16 cellular contexts compared by ENCODE assay signal in genomic region chr5:58842851-58843250, GRCh38.
DNase-seq lines count a peak whose midpoint lies in the region; ATAC-seq and TF ChIP-seq lines count a peak whose summit lies in the region.
"Had no signal": no experiment of that assay in that cellular context is flagged by ENCODE, and none has a peak within 500 bp of the region (broad histone marks: within the 10 kb centered on the region; RNA-seq: fewer than 3 reads in every experiment).

No MANE protein-coding gene starts in this region.

- no peaks in the 10 kb centered on the region for H3K4me1 ChIP-seq in breast epithelium
- no peaks in the 10 kb centered on the region for H3K4me1 ChIP-seq in mammary epithelial cell (ENCODE audit: insufficient read depth, low read length)
- H3K4me1 ChIP-seq in mesendoderm (ENCODE audit: control insufficient read depth, low read depth, low read length), result no peaks in the 10 kb centered on the region

- no peak overlapping the region for H2BK15ac ChIP-seq in mesendoderm (replicated peaks; ENCODE audit: low read depth)

- peaks cover 78% of the 10 kb centered on the region for H3K27me3 Mint-ChIP-seq in MCF 10A (ENCODE audit: insufficient read depth, unreplicated experiment)

- no peak overlapping the region for H2BK5ac ChIP-seq in mesendoderm (ENCODE audit: low read length)

- H3K9ac ChIP-seq in mammary epithelial cell (ENCODE audit: insufficient read depth, low read length) (no peak overlapping the region), mesendoderm (ENCODE audit: low read length) (no peak overlapping the region)

- H3K18ac ChIP-seq in mesendoderm (ENCODE audit: low read length), result no peak overlapping the region

- H4K5ac ChIP-seq in mesendoderm (ENCODE audit: low read length), result no peak overlapping the region

- H3K9me3 Mint-ChIP-seq in MCF 10A (ENCODE audit: unreplicated experiment), result no peaks in the 10 kb centered on the region

- no peaks in the 10 kb centered on the region for H3K79me1 ChIP-seq in mesendoderm (ENCODE audit: low read length)

- BruUV-seq in MCF 10A (replicated peaks; lab: Mats Ljungman, UMichigan), result no TSS peak
- no TSS peak for BruUV-seq in mammary epithelial cell (replicated peaks; lab: Mats Ljungman, UMichigan)

- intact Hi-C loops in MCF 10A (cut with micrococcal nuclease) (no loop called here), breast epithelium (cut with DNase I; ENCODE audit: low total_unique reads) (no loop called here), mammary epithelial cell (cut with micrococcal nuclease) (no loop called here)

- H3K56ac ChIP-seq in mesendoderm (ENCODE audit: low read length), result no peak overlapping the region

- H2BK120ac ChIP-seq in mesendoderm (ENCODE audit: low read depth, low read length), result no peak overlapping the region

- no peak overlapping the region for H2AK5ac ChIP-seq in mesendoderm (ENCODE audit: low read length)

- H3K27me3 ChIP-seq in breast epithelium (no peaks in the 10 kb centered on the region), mammary epithelial cell (ENCODE audit: insufficient read depth, low read length) (peaks cover 7% of the 10 kb centered on the region), mesendoderm (ENCODE audit: insufficient read depth, low read length, poor library complexity) (no peaks in the 10 kb centered on the region)

- no peak overlapping the region for H3K23ac ChIP-seq in mesendoderm (ENCODE audit: low read length)

- H3K4me1 Mint-ChIP-seq in MCF 10A (ENCODE audit: insufficient read depth, unreplicated experiment), result no peaks in the 10 kb centered on the region

- TF ChIP-seq POLR2A in breast epithelium (IDR thresholded peaks at IDR 0.05), result no peak

- 63% methylated on average over 2 of the region's 2 CpGs for WGBS in mammary epithelial cell (ENCODE audit: low coverage, missing lambda C conversion rate)
- no CpG with 5 or more reads among the region's 2 CpGs for WGBS in mesendoderm (ENCODE audit: extremely low coverage, insufficient coverage, low lambda C conversion rate)

- H2AFZ ChIP-seq in mammary epithelial cell (ENCODE audit: low read depth, low read length), result no peak overlapping the region

- H3K4me3 Mint-ChIP-seq in MCF 10A (ENCODE audit: unreplicated experiment), result no peak overlapping the region

- H3K36me3 ChIP-seq in breast epithelium, result no peaks in the 10 kb centered on the region
- H3K36me3 ChIP-seq in mammary epithelial cell (ENCODE audit: insufficient read depth, low read length), result no peaks in the 10 kb centered on the region
- no peaks in the 10 kb centered on the region for H3K36me3 ChIP-seq in mesendoderm (ENCODE audit: control insufficient read depth, insufficient read depth, low read length)

- in situ Hi-C loops in mammary epithelial cell (cut with MboI; ENCODE audit: low sequenced_read_pairs in 2 of 2), result loop anchor here in 1 of 2 donors (25.0 kb wide), 1 partner anchor 356 kb away; the partner anchor contains the start of gene GAPT

- H3K79me2 ChIP-seq in mammary epithelial cell (ENCODE audit: insufficient read depth, low read length), result no peaks in the 10 kb centered on the region
- no peaks in the 10 kb centered on the region for H3K79me2 ChIP-seq in mesendoderm (ENCODE audit: control insufficient read depth, insufficient read depth, low read length)

- POLR2A ChIA-PET in MCF 10A (lab: Yijun Ruan, JAX), result no interaction called here

- H3K36me3 Mint-ChIP-seq in MCF 10A (ENCODE audit: insufficient read depth, unreplicated experiment), result no peaks in the 10 kb centered on the region

- H3K4me2 ChIP-seq in mammary epithelial cell (ENCODE audit: insufficient read depth, low read depth, low read length) (no peak overlapping the region), mesendoderm (ENCODE audit: low read length) (no peak overlapping the region)

- TF ChIP-seq CTCF in MCF 10A (IDR thresholded peaks at IDR 0.05; ENCODE audit: unreplicated experiment), result no peak
- TF ChIP-seq CTCF in breast epithelium (IDR thresholded peaks at IDR 0.05), result no peak
- TF ChIP-seq CTCF in mammary epithelial cell (conservative IDR thresholded peaks at IDR 0.05 in 1 of 2, IDR thresholded peaks at IDR 0.05 in 1 of 2; ENCODE audit: extremely low read depth in 1 of 2, insufficient read depth in 1 of 2, low read depth in 1 of 2, low read length in 2 of 2), result no peak
- no peak for TF ChIP-seq CTCF in fibroblast of villous mesenchyme (IDR thresholded peaks at IDR 0.05; ENCODE audit: insufficient read depth, low read depth, low read length)

- no peak for ATAC-seq in HG03139 (IDR thresholded peaks at IDR 0.05; ENCODE audit: unreplicated experiment)
- no peak for ATAC-seq in GM21528 (IDR thresholded peaks at IDR 0.05; ENCODE audit: low FRiP score, unreplicated experiment)
- ATAC-seq: HepG2 had no signal

- no peak overlapping the region for H3K27ac ChIP-seq in breast epithelium
- no peak overlapping the region for H3K27ac ChIP-seq in mammary epithelial cell (ENCODE audit: insufficient read depth, low read depth, low read length)
- no peak overlapping the region for H3K27ac ChIP-seq in mesendoderm (ENCODE audit: low read depth, low read length)

- H3K4ac ChIP-seq in mesendoderm (ENCODE audit: low read depth, low read length), result no peak overlapping the region

- H3K9me3 ChIP-seq in breast epithelium, result peaks cover 6 to 15% of the 10 kb centered on the region in 2 donors
- H3K9me3 ChIP-seq in mammary epithelial cell (replicated peaks; ENCODE audit: insufficient read depth, low read length), result no peaks in the 10 kb centered on the region

- dilution Hi-C loops in mammary epithelial cell (cut with HindIII; ENCODE audit: low sequenced_read_pairs), result no loop called here

- H3K27ac Mint-ChIP-seq in MCF 10A (ENCODE audit: low read depth, unreplicated experiment), result no peak overlapping the region

- no peak overlapping the region for H4K8ac ChIP-seq in mesendoderm (ENCODE audit: low read depth, low read length)

- DNase-seq in MCF 10A (ENCODE audit: unreplicated experiment) (peak; percentile 49), breast epithelium (ENCODE audit: low spot score in 2 of 2) (no peak), mammary epithelial cell (peak; percentile 3), fibroblast of villous mesenchyme (ENCODE audit: low read depth) (peak; percentile 16), NCI-H524 treated with DMSO at 0.1 percent for 48 hours (lab: John Stamatoyannopoulos, UW) (no peak), mesendoderm (no peak)
- DNase-seq: C1 segment of cervical spinal cord; DMS 273 treated with DMSO at 0.1 percent for 48 hours; NCI-H1436; NCI-H2029 treated with DMSO at 0.1 percent for 48 hours; NCI-H526; NK-92 treated with Interleukin-12 subunit alpha and Interleukin-12 subunit beta, amount 100 ng/mL, for 24 hours; SHP77 had no signal

- no peak overlapping the region for H3K4me3 ChIP-seq in breast epithelium
- H3K4me3 ChIP-seq in mammary epithelial cell (replicated peaks in 1 of 3; ENCODE audit: insufficient read depth in 1 of 3, low read depth in 2 of 3, low read length in 3 of 3), result no peak overlapping the region
- no peak overlapping the region for H3K4me3 ChIP-seq in fibroblast of villous mesenchyme (ENCODE audit: low read depth, low read length)
- no peak overlapping the region for H3K4me3 ChIP-seq in mesendoderm (ENCODE audit: low read length)

- H4K20me1 ChIP-seq in mammary epithelial cell (ENCODE audit: insufficient read depth, low read length), result no peaks in the 10 kb centered on the region

- CTCF ChIA-PET in MCF 10A (lab: Yijun Ruan, JAX) (interaction anchor here (0.7 to 1.3 kb wide), 2 partner anchors 10 to 344 kb away, joined by 3 read pairs; no protein-coding TSS in a partner anchor), mammary epithelial cell (lab: Charles Lee; ENCODE audit: low non-redundant PET) (no interaction called here)

Comparison
In these comparisons a context has a peak if more than half of its experiments do, and no peak if none do; other contexts are left out.
1. DNase-seq: peak in MCF 10A (single experiment), mammary epithelial cell (single experiment) and fibroblast of villous mesenchyme (single experiment); none in breast epithelium (0 of 2), NCI-H524 treated with DMSO at 0.1 percent for 48 hours (single experiment) and mesendoderm (single experiment).